Comparison of ENCODE assay signal across 12 cellular contexts in genomic region chr3:45906681-45907220, GRCh38. TPM values are rescaled to one million over a fixed set of nuclear protein-coding genes. Genes with fewer than 3 reads are reported as not detected.
DNase-seq lines count a peak whose midpoint lies in the region; ATAC-seq and TF ChIP-seq lines count a peak whose summit lies in the region.
"Had no signal": no experiment of that assay in that cellular context is flagged by ENCODE, and none has a peak within 500 bp of the region (broad histone marks: within the 10 kb centered on the region; RNA-seq: fewer than 3 reads in every experiment).

No MANE protein-coding gene starts in this region.

- H3K27me3 ChIP-seq in right atrium auricular region (no peaks in the 10 kb centered on the region), vagina (no peaks in the 10 kb centered on the region)
- H3K27me3 ChIP-seq: esophagus squamous epithelium had no signal

- H3K4me3 ChIP-seq in right atrium auricular region (no peak overlapping the region), vagina (no peak overlapping the region)
- H3K4me3 ChIP-seq: esophagus squamous epithelium had no signal

- no peaks in the 10 kb centered on the region for H3K4me1 ChIP-seq in right atrium auricular region
- H3K4me1 ChIP-seq in vagina, result peaks cover 8% of the 10 kb centered on the region

- peak in 1 of 2 donors; percentile 26 for TF ChIP-seq CTCF in right atrium auricular region (IDR thresholded peaks at IDR 0.05)
- TF ChIP-seq CTCF in vagina (IDR thresholded peaks at IDR 0.05), result no peak

- in situ Hi-C loops in SK-MEL-5 (cut with HindIII; ENCODE audit: low pct_unique_long_range_greater_than_20kb, low sequenced_read_pairs), result no loop called here

- H3K27ac ChIP-seq in right atrium auricular region (no peak overlapping the region), vagina (peak overlapping the region; percentile 73)

- DNase-seq in Right ventricle myocardium inferior (ENCODE audit: missing footprints) (no peak), right atrium auricular region (ENCODE audit: low spot score) (no peak), SK-MEL-5 (ENCODE audit: low read depth, low spot score) (peak; percentile 44), left cardiac atrium (peak; percentile 29), vagina (ENCODE audit: extremely low spot score in 2 of 2) (no peak), NCI-H1105 (lab: John Stamatoyannopoulos, UW) (no peak)
- DNase-seq in effector CD4-positive, alpha-beta T cell, result no peak
- DNase-seq: COR-L47, esophagus squamous epithelium, NCI-H2081 had no signal

- H3K36me3 ChIP-seq in right atrium auricular region, result no peaks in the 10 kb centered on the region
- H3K36me3 ChIP-seq in vagina, result no peaks in the 10 kb centered on the region
- H3K36me3 ChIP-seq: esophagus squamous epithelium had no signal

- intact Hi-C loops in Right ventricle myocardium inferior (cut with DNase I), result no loop called here
- intact Hi-C loops in left cardiac atrium (cut with DNase I), result no loop called here
- intact Hi-C loops in vagina (cut with DNase I), result no loop called here

- H3K9me3 ChIP-seq in right atrium auricular region, result no peaks in the 10 kb centered on the region
- H3K9me3 ChIP-seq in vagina, result no peaks in the 10 kb centered on the region
- H3K9me3 ChIP-seq: esophagus squamous epithelium had no signal

- ATAC-seq in Right ventricle myocardium inferior (peak; percentile 35), left cardiac atrium (peak in 1 of 2 donors; percentile 67), GM21528 (IDR thresholded peaks at IDR 0.05; ENCODE audit: low FRiP score, unreplicated experiment) (no peak)

- no peak for TF ChIP-seq POLR2A in vagina (IDR thresholded peaks at IDR 0.05)

RNA-seq across cellular contexts. Expression of gene CCR9, which starts 20.4 kb away (rescaled TPM):
- total RNA-seq in Right ventricle myocardium inferior, result not detected
- not detected for total RNA-seq in right atrium auricular region
- total RNA-seq in SK-MEL-5 (2014; rRNA removed; shearing (Covaris generic)), result not detected in 2 replicates
- polyA plus RNA-seq in SK-MEL-5 (2015; cell fraction: cytosol; rRNA removed), result not detected in 2 replicates
- polyA plus RNA-seq in SK-MEL-5 (2015; cell fraction: nucleus; rRNA removed), result not detected in 2 replicates
- not detected for total RNA-seq in left cardiac atrium
- total RNA-seq in vagina, result not detected
- total RNA-seq: esophagus squamous epithelium, ureter had no signal

RNA-seq across cellular contexts. Expression of gene CXCR6, which starts 36.5 kb away (rescaled TPM):
- 0.19 TPM for total RNA-seq in Right ventricle myocardium inferior
- 1 to 10 TPM in 1 of 2 donors, not detected in 1; 1.2 TPM for total RNA-seq in right atrium auricular region
- total RNA-seq in SK-MEL-5 (2014; rRNA removed; shearing (Covaris generic)), result not detected in 2 replicates
- not detected in 2 replicates for polyA plus RNA-seq in SK-MEL-5 (2015; cell fraction: cytosol; rRNA removed)
- polyA plus RNA-seq in SK-MEL-5 (2015; cell fraction: nucleus; rRNA removed), result not detected in 2 replicates
- total RNA-seq in left cardiac atrium, result 1 to 10 TPM in 1 of 2 donors, under 1 TPM in 1; 0.39 to 2.6 TPM
- total RNA-seq in vagina, result 9.6 TPM

Comparison
In these comparisons a context has a peak if more than half of its experiments do, and no peak if none do; other contexts are left out.
1. DNase-seq: peak in SK-MEL-5 (single experiment) and left cardiac atrium (single experiment); none in Right ventricle myocardium inferior (single experiment), right atrium auricular region (single experiment), vagina (0 of 2), effector CD4-positive, alpha-beta T cell (single experiment) and NCI-H1105 (single experiment).